8 cellular contexts compared by ENCODE assay signal in genomic region chr1:235160395-235160964, GRCh38. TPM values are rescaled to one million over a fixed set of nuclear protein-coding genes. Genes with fewer than 3 reads are reported as not detected.
DNase-seq lines count a peak whose midpoint lies in the region; ATAC-seq and TF ChIP-seq lines count a peak whose summit lies in the region.

No MANE protein-coding gene starts in this region.

- H3K27me3 Mint-ChIP-seq in endothelial cell (ENCODE audit: unreplicated experiment) (peaks cover 7% of the 10 kb centered on the region), nephron progenitor cell (ENCODE audit: low read depth, poor library complexity) (no peaks in the 10 kb centered on the region)

- H3K36me3 Mint-ChIP-seq in endothelial cell (ENCODE audit: low read depth, unreplicated experiment) = no peaks in the 10 kb centered on the region
- peaks cover 10% of the 10 kb centered on the region for H3K36me3 Mint-ChIP-seq in nephron progenitor cell (ENCODE audit: low read depth)

- H3K4me3 Mint-ChIP-seq in endothelial cell (ENCODE audit: unreplicated experiment) = peak overlapping the region; percentile 99
- H3K4me3 Mint-ChIP-seq in nephron progenitor cell = peak overlapping the region; percentile 99

- peak overlapping the region; percentile 95 for H3K9ac ChIP-seq in SK-N-MC (ENCODE audit: insufficient read length)

- H3K9me3 Mint-ChIP-seq in endothelial cell (ENCODE audit: unreplicated experiment) = no peaks in the 10 kb centered on the region
- no peaks in the 10 kb centered on the region for H3K9me3 Mint-ChIP-seq in nephron progenitor cell

- DNase-seq in CD1c-positive myeloid dendritic cell (ENCODE audit: extremely low spot score) (peak; percentile 56), SK-N-MC (ENCODE audit: low read depth, low spot score) (no peak), endothelial cell (ENCODE audit: low spot score) (no peak), nephron progenitor cell (no peak), NCI-H446 (lab: John Stamatoyannopoulos, UW) (no peak)
- no peak for DNase-seq in activated CD4-positive, CD25-positive, alpha-beta regulatory T cell (lab: John Stamatoyannopoulos, UW)

- H3K27ac Mint-ChIP-seq in endothelial cell (ENCODE audit: unreplicated experiment) (peak overlapping the region; percentile 97), nephron progenitor cell (peak overlapping the region; percentile 98)

- peaks cover 37% of the 10 kb centered on the region for H3K36me3 ChIP-seq in SK-N-MC (ENCODE audit: insufficient read depth, low read length)

- TF ChIP-seq CTCF in endothelial cell (IDR thresholded peaks at IDR 0.05; ENCODE audit: unreplicated experiment) (no peak), nephron progenitor cell (IDR thresholded peaks at IDR 0.05) (no peak)

- H3K9me3 ChIP-seq in SK-N-MC (ENCODE audit: low read depth, low read length) = no peaks in the 10 kb centered on the region

- H3K27ac ChIP-seq in SK-N-MC = peak overlapping the region; percentile 88; the same call in 1 of the 2 replicates

- H3K4me3 ChIP-seq in SK-N-MC = peak overlapping the region; percentile 98

- ATAC-seq in GM19025 (IDR thresholded peaks at IDR 0.05; ENCODE audit: low read depth, unreplicated experiment) = peak; percentile 23
- ATAC-seq in HG03342 (IDR thresholded peaks at IDR 0.05; ENCODE audit: unreplicated experiment) = peak; percentile 38

- H3K4me1 Mint-ChIP-seq in endothelial cell (ENCODE audit: unreplicated experiment) = peaks cover 14% of the 10 kb centered on the region
- peaks cover 22% of the 10 kb centered on the region for H3K4me1 Mint-ChIP-seq in nephron progenitor cell

RNA-seq across cellular contexts. Expression of gene RBM34, which starts 0.6 kb away (rescaled TPM):
- total RNA-seq in endothelial cell (ENCODE audit: unreplicated experiment) = 52.2 TPM

RNA-seq across cellular contexts. Expression of gene TOMM20, which starts 31.8 kb away (rescaled TPM):
- 105 TPM for total RNA-seq in endothelial cell (ENCODE audit: unreplicated experiment)
